ENCODE assay signal across 10 cellular contexts in the genomic region with DNA sequence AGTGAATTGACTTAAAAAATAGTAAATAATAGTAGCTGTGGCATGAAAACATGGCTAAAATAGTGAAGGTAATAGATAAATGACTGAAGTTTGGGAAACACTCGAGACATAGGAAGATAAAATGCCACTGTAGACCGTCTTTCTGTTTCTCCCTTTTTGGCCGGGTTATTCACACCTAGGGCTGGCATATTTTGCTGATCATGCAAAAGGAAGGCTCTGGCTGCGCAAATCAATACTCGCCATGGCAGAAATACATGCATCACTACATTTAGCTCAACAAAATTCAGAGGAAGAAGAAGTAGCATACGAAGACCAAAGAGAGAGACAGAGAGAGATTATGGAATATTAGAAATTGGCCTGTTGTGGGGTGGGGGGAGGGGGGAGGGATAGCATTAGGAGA.
"Had no signal": no experiment of that assay in that cellular context is flagged by ENCODE, and none has a peak within 500 bp of the region (broad histone marks: within the 10 kb centered on the region; RNA-seq: fewer than 3 reads in every experiment).

No MANE protein-coding gene starts in this region.

- H2AFZ ChIP-seq: GM23248 had no signal

- H3K9me3 ChIP-seq: HAP-1 had no signal

- H3K4me1 ChIP-seq: HAP-1 had no signal

- FAIRE-seq: H1, H54 had no signal

- H3K36me3 ChIP-seq: HAP-1 had no signal

- DNase-seq: GM23248, GOT3, H9, HCEC 1CT, HFFc6 had no signal

- H3K9ac ChIP-seq: GM23248 had no signal

- H3K4me3 ChIP-seq: GM23248, GM23338, HAP-1 had no signal

- ATAC-seq: GM23338, HCT116 had no signal

- H3K27ac ChIP-seq: GM23248 had no signal

- H3K4me2 ChIP-seq: GM23338 had no signal
